In the genomic region with DNA sequence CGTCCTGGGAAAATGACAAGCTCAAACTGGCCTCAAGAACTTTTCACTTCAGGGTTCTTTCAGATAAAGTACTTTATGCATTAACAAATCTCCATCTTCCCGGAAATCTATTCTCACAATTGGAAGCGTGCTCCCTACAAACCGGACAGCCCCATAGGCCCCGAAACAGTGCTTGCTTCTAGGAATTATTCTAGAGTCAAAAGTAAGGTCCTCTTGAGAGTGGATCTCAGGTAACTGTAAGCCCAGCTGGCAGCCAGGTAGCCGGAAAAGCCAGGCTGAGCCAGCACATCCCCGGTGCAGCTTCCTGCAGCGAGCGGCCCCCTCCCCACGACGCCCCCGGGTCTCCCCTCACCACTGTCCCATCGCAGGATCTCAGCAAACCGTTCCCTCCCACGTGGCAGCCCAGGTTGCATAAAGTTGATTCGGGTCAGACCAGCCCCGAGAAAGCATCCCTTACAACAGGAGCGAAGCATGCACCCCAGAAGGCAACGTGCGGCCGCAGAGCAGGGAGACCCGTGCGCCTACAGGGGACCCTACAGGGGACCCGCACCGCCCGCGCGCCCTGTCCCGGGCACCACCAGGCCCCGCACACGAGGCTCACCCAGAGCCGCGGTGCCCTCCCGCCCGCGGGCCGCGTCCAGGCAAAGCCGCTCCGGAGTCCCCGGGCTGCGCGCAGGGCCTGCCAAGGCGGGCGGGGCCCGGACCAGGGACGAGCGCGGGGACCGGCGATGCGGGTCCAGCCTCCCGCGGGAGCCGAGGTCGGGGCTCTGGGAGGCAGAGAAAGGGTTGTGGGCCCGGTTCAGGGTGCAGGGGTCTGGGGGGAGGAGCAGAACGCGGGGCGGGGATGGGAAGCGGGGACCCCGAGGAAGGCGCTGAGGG, we compare ENCODE assay signal across 8 cellular contexts. TPM values are rescaled to one million over a fixed set of nuclear protein-coding genes. Genes with fewer than 3 reads are reported as not detected.
DNase-seq lines count a peak whose midpoint lies in the region; ATAC-seq and TF ChIP-seq lines count a peak whose summit lies in the region.

No MANE protein-coding gene starts in this region.

- peaks cover 42% of the 10 kb centered on the region for H3K4me1 ChIP-seq in CD8-positive, alpha-beta memory T cell (ENCODE audit: insufficient read depth, low read length)
- peaks cover 14% of the 10 kb centered on the region for H3K4me1 ChIP-seq in cardiac muscle cell (ENCODE audit: low read depth)

- DNase-seq in CD8-positive, alpha-beta memory T cell, result peak in 2 of 5 donors; percentile 22 to 44
- peak; percentile 66 for DNase-seq in activated CD8-positive, alpha-beta memory T cell treated with anti-CD3 and anti-CD28 coated beads, Interleukin-2, amount 50 U/mL, for 48 hours
- peak in 1 of 2 donors; percentile 42 for DNase-seq in cardiac muscle cell (ENCODE audit: low read depth in 1 of 2, low spot score in 1 of 2)
- DNase-seq in posterior vena cava (ENCODE audit: low spot score), result peak; percentile 82

- POLR2A ChIA-PET in CD8-positive, alpha-beta memory T cell (lab: Charles Lee), result interaction anchor here (0.5 to 1.8 kb wide), 6 partner anchors 12 to 192 kb away, joined by 3 to 20 read pairs (median 4); no protein-coding TSS in a partner anchor

- H3K4me3 ChIP-seq in CD8-positive, alpha-beta memory T cell (ENCODE audit: low read length), result peak overlapping the region; percentile 63
- peak overlapping the region; percentile 68 for H3K4me3 ChIP-seq in cardiac muscle cell

- CTCF ChIA-PET in CD8-positive, alpha-beta memory T cell (lab: Charles Lee), result interaction anchor here (1.2 to 1.8 kb wide), 2 partner anchors 19 to 34 kb away, joined by 4 to 8 read pairs; no protein-coding TSS in a partner anchor

- peak; percentile 7 for ATAC-seq in HG03135 (IDR thresholded peaks at IDR 0.05; ENCODE audit: unreplicated experiment)
- no peak for ATAC-seq in HG02973 (IDR thresholded peaks at IDR 0.05; ENCODE audit: unreplicated experiment)
- ATAC-seq in HG02884 (IDR thresholded peaks at IDR 0.05; ENCODE audit: unreplicated experiment), result no peak
- ATAC-seq in GM18517 (IDR thresholded peaks at IDR 0.05; ENCODE audit: unreplicated experiment), result no peak

- no peaks in the 10 kb centered on the region for H3K9me3 ChIP-seq in CD8-positive, alpha-beta memory T cell (ENCODE audit: low read length)
- H3K9me3 ChIP-seq in cardiac muscle cell (ENCODE audit: low read depth), result no peaks in the 10 kb centered on the region

- intact Hi-C loops in posterior vena cava (cut with DNase I), result no loop called here

- H3K36me3 Mint-ChIP-seq in CD8-positive, alpha-beta memory T cell, result peaks cover 2 to 40% (median 3%) of the 10 kb centered on the region in 3 donors

- no peak for TF ChIP-seq CTCF in cardiac muscle cell (IDR thresholded peaks at IDR 0.05; ENCODE audit: low read depth, low read length)

- peak overlapping the region; percentile 88 to 95 (median 92) for H3K4me3 Mint-ChIP-seq in CD8-positive, alpha-beta memory T cell

- H3K9me3 Mint-ChIP-seq in CD8-positive, alpha-beta memory T cell, result no peaks in the 10 kb centered on the region

- peak overlapping the region; percentile 83 to 96 (median 90) for H3K27ac Mint-ChIP-seq in CD8-positive, alpha-beta memory T cell

- H3K4me1 Mint-ChIP-seq in CD8-positive, alpha-beta memory T cell, result peaks cover 38 to 56% (median 45%) of the 10 kb centered on the region in 3 donors

- H3K27me3 Mint-ChIP-seq in CD8-positive, alpha-beta memory T cell, result peaks cover 0 to 2% of the 10 kb centered on the region in 2 donors

- H3K27me3 ChIP-seq in CD8-positive, alpha-beta memory T cell (ENCODE audit: insufficient read depth, low read length, poor library complexity, severe bottlenecking), result no peaks in the 10 kb centered on the region
- H3K27me3 ChIP-seq in cardiac muscle cell, result no peaks in the 10 kb centered on the region

- peak overlapping the region; percentile 57 for H3K27ac ChIP-seq in CD8-positive, alpha-beta memory T cell (ENCODE audit: low read depth, low read length)
- H3K27ac ChIP-seq in cardiac muscle cell, result no peak overlapping the region

- H3K36me3 ChIP-seq in CD8-positive, alpha-beta memory T cell (ENCODE audit: insufficient read depth, low read length), result peaks cover 5% of the 10 kb centered on the region
- no peaks in the 10 kb centered on the region for H3K36me3 ChIP-seq in cardiac muscle cell

RNA-seq across cellular contexts. Expression of a gene that starts 0.9 kb away (rescaled TPM):
- total RNA-seq in CD8-positive, alpha-beta memory T cell, result 100 to 1,000 TPM in 1 of 2 experiments, 10 to 100 TPM in 1; 92.5 to 101 TPM
- 95.9 TPM for polyA plus RNA-seq in CD8-positive, alpha-beta memory T cell
- 48.5 and 57.3 TPM in 2 replicates for total RNA-seq in cardiac muscle cell
- 48.8 and 57.3 TPM in 2 replicates for polyA plus RNA-seq in cardiac muscle cell
- total RNA-seq in posterior vena cava, result 10 to 100 TPM; 30.8 to 36.9 TPM
